Comparison of ENCODE assay signal across 12 cellular contexts in genomic region chr13:107835339-107836018, GRCh38.
A peak's percentile ranks its signal among the peaks of the same experiment; 100 is the strongest.
DNase-seq lines count a peak whose midpoint lies in the region; ATAC-seq and TF ChIP-seq lines count a peak whose summit lies in the region.
"Had no signal": no experiment of that assay in that cellular context is flagged by ENCODE, and none has a peak within 500 bp of the region (broad histone marks: within the 10 kb centered on the region; RNA-seq: fewer than 3 reads in every experiment).

No MANE protein-coding gene starts in this region.

- H3K27me3 Mint-ChIP-seq in immature natural killer cell (ENCODE audit: low read depth in 3 of 3), result no peaks in the 10 kb centered on the region
- H3K27me3 Mint-ChIP-seq: stimulated activated naive CD8-positive, alpha-beta T cell treated with anti-CD3 and anti-CD28 coated beads, Interleukin-15, Interleukin-2, amounts not matched to agents 100 ng/mL and 50 ng/mL, for 24 hours had no signal

- no peak overlapping the region for H3K27ac ChIP-seq in body of pancreas
- peak overlapping the region; percentile 38 for H3K27ac ChIP-seq in smooth muscle cell (ENCODE audit: low read depth)
- H3K27ac ChIP-seq: colonic mucosa, right atrium auricular region had no signal

- intact Hi-C loops in body of pancreas (cut with DNase I), result no loop called here

- no peak for TF ChIP-seq CTCF in body of pancreas (IDR thresholded peaks at IDR 0.05)
- TF ChIP-seq CTCF in smooth muscle cell (IDR thresholded peaks at IDR 0.05; ENCODE audit: borderline replicate concordance, insufficient read depth, poor library complexity, severe bottlenecking), result no peak

- H3K4me1 ChIP-seq in body of pancreas (no peaks in the 10 kb centered on the region), smooth muscle cell (ENCODE audit: low read depth) (peaks cover 12% of the 10 kb centered on the region)
- H3K4me1 ChIP-seq: colonic mucosa, right atrium auricular region had no signal

- no peaks in the 10 kb centered on the region for H3F3A ChIP-seq in smooth muscle cell (ENCODE audit: low read depth)

- H3K27me3 ChIP-seq in body of pancreas (no peaks in the 10 kb centered on the region), smooth muscle cell (ENCODE audit: low read depth) (no peaks in the 10 kb centered on the region)
- H3K27me3 ChIP-seq: colonic mucosa, right atrium auricular region had no signal

- peak overlapping the region; percentile 18 for H3K9ac ChIP-seq in smooth muscle cell (ENCODE audit: low read depth)

- no peak for TF ChIP-seq POLR2A in body of pancreas (IDR thresholded peaks at IDR 0.05)

- H3K9me3 ChIP-seq in body of pancreas (no peaks in the 10 kb centered on the region), smooth muscle cell (replicated peaks; ENCODE audit: low read depth) (no peaks in the 10 kb centered on the region)
- H3K9me3 ChIP-seq: colonic mucosa, right atrium auricular region had no signal

- no peaks in the 10 kb centered on the region for H3K36me3 ChIP-seq in body of pancreas (replicated peaks in 1 of 2; ENCODE audit: insufficient read depth in 1 of 2, low read depth in 2 of 2)
- H3K36me3 ChIP-seq in smooth muscle cell (ENCODE audit: low read depth), result no peaks in the 10 kb centered on the region
- H3K36me3 ChIP-seq: colonic mucosa, right atrium auricular region had no signal

- H3K4me2 ChIP-seq in smooth muscle cell, result peak overlapping the region; percentile 39

- WGBS in body of pancreas, 2 donors, result 53 to 54% methylated on average over 4 of the region's 4 CpGs
- WGBS in smooth muscle cell (ENCODE audit: low lambda C conversion rate), result 56% methylated on average over 4 of the region's 4 CpGs

- peak; percentile 52 for DNase-seq in HK-2 (ENCODE audit: unreplicated experiment)
- DNase-seq in body of pancreas, result no peak
- DNase-seq in smooth muscle cell (lab: John Stamatoyannopoulos, UW; ENCODE audit: unreplicated experiment), result no peak
- DNase-seq in immature natural killer cell, result no peak
- no peak for DNase-seq in activated CD4-positive, CD25-positive, alpha-beta regulatory T cell (lab: John Stamatoyannopoulos, UW)
- no peak for DNase-seq in NCI-H2107 treated with DMSO at 0.1 percent for 48 hours (lab: John Stamatoyannopoulos, UW; ENCODE audit: unreplicated experiment)
- DNase-seq: colonic mucosa, NCI-H1105 treated with DMSO at 0.1 percent for 48 hours, SIG-M5 had no signal

- H3K79me2 ChIP-seq in smooth muscle cell (ENCODE audit: low read depth), result no peaks in the 10 kb centered on the region

- no peaks in the 10 kb centered on the region for H4K20me1 ChIP-seq in smooth muscle cell (ENCODE audit: low read depth)

- peaks cover 5 to 32% (median 14%) of the 10 kb centered on the region in 6 donors for H3K9me3 Mint-ChIP-seq in immature natural killer cell

- ATAC-seq in GM19463 (IDR thresholded peaks at IDR 0.05; ENCODE audit: unreplicated experiment), result peak; percentile 55
- ATAC-seq in body of pancreas, result peak; percentile 84

- no peak overlapping the region for H3K27ac Mint-ChIP-seq in immature natural killer cell
- H3K27ac Mint-ChIP-seq: stimulated activated naive CD8-positive, alpha-beta T cell treated with anti-CD3 and anti-CD28 coated beads, Interleukin-15, Interleukin-2, amounts not matched to agents 100 ng/mL and 50 ng/mL, for 24 hours had no signal

- H3K36me3 Mint-ChIP-seq in immature natural killer cell, result no peaks in the 10 kb centered on the region

- H3K4me1 Mint-ChIP-seq in immature natural killer cell, result no peaks in the 10 kb centered on the region

- no peak overlapping the region for H3K4me3 Mint-ChIP-seq in immature natural killer cell
- H3K4me3 Mint-ChIP-seq: stimulated activated naive CD8-positive, alpha-beta T cell treated with anti-CD3 and anti-CD28 coated beads, Interleukin-15, Interleukin-2, amounts not matched to agents 100 ng/mL and 50 ng/mL, for 24 hours had no signal

- H3K4me3 ChIP-seq in body of pancreas, result no peak overlapping the region
- no peak overlapping the region for H3K4me3 ChIP-seq in smooth muscle cell
- H3K4me3 ChIP-seq: colonic mucosa, right atrium auricular region had no signal

- no peak overlapping the region for H2AFZ ChIP-seq in smooth muscle cell (ENCODE audit: low read depth)
